ENCODE assay signal across 1 cellular context in the genomic region with DNA sequence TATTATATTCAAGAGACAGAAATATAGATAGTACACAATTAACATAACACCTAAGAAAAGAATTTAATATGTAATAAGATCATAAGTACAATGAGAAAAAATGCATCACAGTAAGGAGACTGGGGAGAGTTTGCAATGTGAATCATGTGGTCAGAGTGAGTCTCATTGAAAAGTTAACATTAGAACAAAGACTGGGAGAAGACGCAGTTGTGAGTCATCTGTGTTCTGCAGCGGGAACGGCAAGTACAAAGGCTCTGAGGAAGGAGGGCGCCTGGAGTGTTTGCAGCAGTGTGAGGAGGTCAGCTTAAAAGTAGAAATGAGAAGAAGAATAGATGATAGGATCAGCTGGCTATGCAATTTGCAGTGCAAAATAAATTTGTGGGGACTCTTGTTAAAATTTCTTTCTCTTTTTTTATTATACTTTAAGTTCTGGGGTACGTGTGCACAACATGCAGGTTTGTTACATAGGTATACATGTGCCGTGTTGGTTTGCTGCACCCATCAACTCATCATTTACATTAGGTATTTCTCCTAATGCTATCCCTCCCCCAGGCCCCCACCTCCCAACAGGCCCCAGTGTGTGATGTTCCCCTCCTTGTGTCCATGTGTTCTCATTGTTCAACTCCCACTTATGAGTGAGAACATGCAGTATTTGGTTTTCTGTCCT.
TF ChIP-seq lines count a peak whose summit lies in the region.

No MANE protein-coding gene starts in this region.

TF ChIP-seq in SK-N-SH, 30 proteins besides CTCF, POLR2A, EP300 and RAD21 (continued from another document):
- 0 out of 2 replicates have a peak, but pooled peaks have one; percentile 12 for TF ChIP-seq REST (IDR thresholded peaks at IDR 0.05; ENCODE audit: low read depth, low read length)
- TF ChIP-seq TCF12 (IDR thresholded peaks at IDR 0.05): peak; percentile 53; the same call in 1 of the 2 replicates
- TF ChIP-seq, protein P1, sequence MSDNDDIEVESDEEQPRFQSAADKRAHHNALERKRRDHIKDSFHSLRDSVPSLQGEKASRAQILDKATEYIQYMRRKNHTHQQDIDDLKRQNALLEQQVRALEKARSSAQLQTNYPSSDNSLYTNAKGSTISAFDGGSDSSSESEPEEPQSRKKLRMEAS (IDR thresholded peaks at IDR 0.05; ENCODE audit: low read depth): peak; percentile 75; the same call in 1 of the 2 replicates
- TF ChIP-seq FOXM1 (IDR thresholded peaks at IDR 0.05; ENCODE audit: low read depth): 0 out of 2 replicates have a peak, but pooled peaks have one; percentile 34
